In genomic region chr19:10557603-10558197, GRCh38 we compare ENCODE assay signal across 19 cellular contexts. TPM values are rescaled to one million over a fixed set of nuclear protein-coding genes. Genes with fewer than 3 reads are reported as not detected.
"Had no signal": no experiment of that assay in that cellular context is flagged by ENCODE, and none has a peak within 500 bp of the region (broad histone marks: within the 10 kb centered on the region; RNA-seq: fewer than 3 reads in every experiment).

No MANE protein-coding gene starts in this region.

- H3K4me1 ChIP-seq: body of pancreas, psoas muscle had no signal

- H3K4me3 ChIP-seq: body of pancreas, lower lobe of right lung, psoas muscle, tibial nerve had no signal

- H3K27ac Mint-ChIP-seq: T-helper 17 cell had no signal

- ATAC-seq: body of pancreas; esophagus mucosa; left cardiac atrium; lower lobe of right lung; naive thymus-derived CD4-positive, alpha-beta T cell; sciatic nerve; stimulated activated naive B cell treated with anti-CD40 and anti-IgM and Interleukin-4, amounts not matched to agents 10 μg/mL and 1 μg/mL and 100 μg/mL, for 72 hours; T-helper 17 cell had no signal

- H3K27me3 Mint-ChIP-seq: activated CD4-positive, alpha-beta T cell treated with anti-CD3 and anti-CD28 coated beads, Interleukin-2, amount 10 ng/mL, durations not matched to agents 7 days and 5 days; naive thymus-derived CD4-positive, alpha-beta T cell; stimulated activated naive B cell treated with anti-CD40 and anti-IgM and Interleukin-4, amounts not matched to agents 10 μg/mL and 1 μg/mL and 100 μg/mL, for 72 hours; T-helper 17 cell had no signal

- H3K4me3 Mint-ChIP-seq: activated CD4-positive, alpha-beta T cell treated with anti-CD3 and anti-CD28 coated beads, Interleukin-2, amount 10 ng/mL, durations not matched to agents 7 days and 5 days; immature natural killer cell; naive thymus-derived CD4-positive, alpha-beta T cell; T-helper 17 cell had no signal

- H3K27me3 ChIP-seq: body of pancreas, tibial nerve had no signal

- H3K27ac ChIP-seq: body of pancreas, lower lobe of right lung, psoas muscle, tibial nerve had no signal

- DNase-seq: activated CD4-positive, alpha-beta T cell treated with anti-CD3 and anti-CD28 coated beads, Interleukin-2, amount 10 ng/mL, durations not matched to agents 7 days and 5 days; activated CD4-positive, CD25-positive, alpha-beta regulatory T cell; activated gamma-delta T cell treated with Interleukin-2 at 50 U/mL for 16 hours; activated T-cell treated with anti-CD3 and anti-CD28 coated beads, Interleukin-2, amount 50 U/mL, for 48 hours; body of pancreas; central memory CD4-positive, alpha-beta T cell; immature natural killer cell; left cardiac atrium; lower lobe of right lung; midbrain; naive thymus-derived CD4-positive, alpha-beta T cell; occipital lobe; stimulated activated CD4-positive, alpha-beta T cell treated with anti-CD3 and anti-CD28 coated beads, Interleukin-2, amount 100 ng/mL, for 24 hours; stimulated activated naive B cell treated with anti-CD40 and anti-IgM and Interleukin-4, amounts not matched to agents 10 μg/mL and 1 μg/mL and 100 μg/mL, for 72 hours; T-helper 17 cell had no signal

- H3K9me3 ChIP-seq: body of pancreas, lower lobe of right lung, psoas muscle, tibial nerve had no signal

- H3K9me3 Mint-ChIP-seq: activated CD4-positive, alpha-beta T cell treated with anti-CD3 and anti-CD28 coated beads, Interleukin-2, amount 10 ng/mL, durations not matched to agents 7 days and 5 days; immature natural killer cell; naive thymus-derived CD4-positive, alpha-beta T cell; stimulated activated naive B cell treated with anti-CD40 and anti-IgM and Interleukin-4, amounts not matched to agents 10 μg/mL and 1 μg/mL and 100 μg/mL, for 72 hours had no signal

RNA-seq across cellular contexts. Expression of gene AP1M2, which starts 29.4 kb away (rescaled TPM):
- total RNA-seq: activated CD4-positive, alpha-beta T cell treated with anti-CD3 and anti-CD28 coated beads, Interleukin-2, amount 10 ng/mL, durations not matched to agents 7 days and 5 days; naive thymus-derived CD4-positive, alpha-beta T cell; occipital lobe; psoas muscle; sciatic nerve; tibial nerve had no signal
- polyA plus RNA-seq: naive thymus-derived CD4-positive, alpha-beta T cell had no signal

RNA-seq across cellular contexts. Expression of gene S1PR5, which starts 40.5 kb away (rescaled TPM):
- total RNA-seq: activated CD4-positive, alpha-beta T cell treated with anti-CD3 and anti-CD28 coated beads, Interleukin-2, amount 10 ng/mL, durations not matched to agents 7 days and 5 days had no signal
